In the genomic region with DNA sequence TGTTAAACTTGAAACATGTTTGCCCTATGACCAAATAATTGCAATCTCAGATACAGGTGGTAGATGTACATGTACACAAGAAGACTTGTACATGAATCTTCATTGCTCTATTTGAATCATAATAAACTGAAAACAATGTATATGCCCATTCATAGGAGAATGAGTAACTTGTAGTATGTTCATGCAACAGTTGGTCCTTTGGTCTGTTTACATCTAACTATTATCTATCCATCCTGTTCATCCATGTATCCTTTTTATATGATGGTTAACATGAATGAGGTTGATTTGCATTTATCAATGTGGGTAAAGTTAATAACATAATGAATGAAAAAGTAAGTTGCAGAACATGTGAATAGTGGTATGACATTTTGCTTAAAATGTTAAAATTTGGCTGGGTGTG, we compare ENCODE assay signal across 8 cellular contexts.
"Had no signal": no experiment of that assay in that cellular context is flagged by ENCODE, and none has a peak within 500 bp of the region (broad histone marks: within the 10 kb centered on the region; RNA-seq: fewer than 3 reads in every experiment).

No MANE protein-coding gene starts in this region.

- DNase-seq: IMR-90, KBM-7, KG1 had no signal

- H3K27ac ChIP-seq: HL-60, KMS-11 had no signal

- FAIRE-seq: HepG2, HTR-8/SVneo, K562 had no signal

- H3K4me3 ChIP-seq: K562 had no signal
